Comparison of ENCODE assay signal across 19 cellular contexts in the genomic region with DNA sequence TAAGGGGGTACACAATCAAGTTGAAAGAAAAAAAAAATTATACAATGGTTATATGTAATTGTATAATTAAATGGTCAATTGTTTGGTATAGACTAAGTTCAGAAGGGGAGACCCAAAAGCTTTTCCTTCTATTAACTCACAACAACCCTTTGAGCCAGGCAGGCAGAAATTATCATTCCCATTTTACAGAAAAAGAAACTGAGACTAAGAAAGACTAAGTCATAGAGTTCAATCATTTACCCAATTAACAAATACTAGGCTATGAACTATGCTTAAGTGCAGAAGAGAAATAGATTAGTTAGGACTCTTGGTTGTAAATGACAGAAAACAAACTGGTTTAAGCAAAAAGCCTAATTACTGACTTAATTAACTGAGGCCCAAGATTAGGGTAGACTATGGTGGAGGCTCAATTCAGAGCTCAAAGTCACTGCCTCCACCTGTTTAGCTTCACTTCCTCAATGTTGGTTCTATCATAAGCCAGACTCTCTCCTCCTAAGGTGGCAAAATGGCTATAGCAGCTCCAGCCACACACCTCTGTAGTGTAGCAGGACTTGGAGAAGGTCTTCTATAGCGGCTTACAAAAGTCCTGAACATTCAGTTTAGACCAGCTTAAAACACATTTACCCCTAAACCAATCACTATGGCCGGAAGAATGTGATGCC. TPM values are rescaled to one million over a fixed set of nuclear protein-coding genes. Genes with fewer than 3 reads are reported as not detected.
DNase-seq lines count a peak whose midpoint lies in the region; ATAC-seq, FAIRE-seq and TF ChIP-seq lines count a peak whose summit lies in the region.
"Had no signal": no experiment of that assay in that cellular context is flagged by ENCODE, and none has a peak within 500 bp of the region (broad histone marks: within the 10 kb centered on the region; RNA-seq: fewer than 3 reads in every experiment).

No MANE protein-coding gene starts in this region.

- H3K27ac Mint-ChIP-seq in stimulated activated naive B cell treated with anti-CD40 and anti-IgM and Interleukin-4, amounts not matched to agents 10 μg/mL and 1 μg/mL and 100 μg/mL, for 72 hours: no peak overlapping the region
- H3K27ac Mint-ChIP-seq: CD4-positive, CD25-positive, alpha-beta regulatory T cell; CD8-positive, alpha-beta memory T cell had no signal

- H3K9me3 Mint-ChIP-seq in stimulated activated naive B cell treated with anti-CD40 and anti-IgM and Interleukin-4, amounts not matched to agents 10 μg/mL and 1 μg/mL and 100 μg/mL, for 72 hours: no peaks in the 10 kb centered on the region
- H3K9me3 Mint-ChIP-seq: CD4-positive, CD25-positive, alpha-beta regulatory T cell; CD8-positive, alpha-beta memory T cell had no signal

- peak; percentile 29 to 38 for ATAC-seq in stimulated activated naive B cell treated with anti-CD40 and anti-IgM and Interleukin-4, amounts not matched to agents 10 μg/mL and 1 μg/mL and 100 μg/mL, for 72 hours (replicated peaks)

- DNase-seq in GM12891 (ENCODE audit: insufficient read length, low spot score) (no peak), GM12892 (ENCODE audit: insufficient read length) (no peak), WERI-Rb-1 (no peak), superior temporal gyrus (ENCODE audit: extremely low spot score) (no peak), NCI-H1092 treated with DMSO at 0.1 percent for 48 hours (lab: John Stamatoyannopoulos, UW) (no peak)
- DNase-seq in stimulated activated naive B cell treated with anti-CD40 and anti-IgM and Interleukin-4, amounts not matched to agents 10 μg/mL and 1 μg/mL and 100 μg/mL, for 72 hours: no peak
- DNase-seq: ACHN; BE2C; C1 segment of cervical spinal cord; CD4-positive, CD25-positive, alpha-beta regulatory T cell; CD8-positive, alpha-beta memory T cell; COR-L47; DMS 273 treated with DMSO at 0.1 percent for 48 hours; DMS53; DND-41; EL; GM23248 had no signal

- H3K27me3 ChIP-seq in WERI-Rb-1 (ENCODE audit: insufficient read depth, low read depth, severe bottlenecking): no peaks in the 10 kb centered on the region
- H3K27me3 ChIP-seq: BE2C had no signal

- H3K27ac ChIP-seq in WERI-Rb-1: peak overlapping the region; percentile 19; the same call in 1 of the 2 replicates
- H3K27ac ChIP-seq: GM23248 had no signal

- TF ChIP-seq CTCF in WERI-Rb-1 (IDR thresholded peaks at IDR 0.05; ENCODE audit: low read depth, low read length): no peak

- peaks cover 0 to 11% of the 10 kb centered on the region in 2 donors for H3K4me1 Mint-ChIP-seq in stimulated activated naive B cell treated with anti-CD40 and anti-IgM and Interleukin-4, amounts not matched to agents 10 μg/mL and 1 μg/mL and 100 μg/mL, for 72 hours

- TF ChIP-seq POLR2A in GM12891 (IDR thresholded peaks at IDR 0.05; ENCODE audit: low read depth, low read length) (no peak), GM12892 (IDR thresholded peaks at IDR 0.05; ENCODE audit: low read depth, low read length) (no peak)

- H3K4me3 Mint-ChIP-seq in stimulated activated naive B cell treated with anti-CD40 and anti-IgM and Interleukin-4, amounts not matched to agents 10 μg/mL and 1 μg/mL and 100 μg/mL, for 72 hours: no peak overlapping the region
- H3K4me3 Mint-ChIP-seq: CD4-positive, CD25-positive, alpha-beta regulatory T cell; CD8-positive, alpha-beta memory T cell had no signal

- H3K27me3 Mint-ChIP-seq in stimulated activated naive B cell treated with anti-CD40 and anti-IgM and Interleukin-4, amounts not matched to agents 10 μg/mL and 1 μg/mL and 100 μg/mL, for 72 hours: no peaks in the 10 kb centered on the region
- H3K27me3 Mint-ChIP-seq: CD4-positive, CD25-positive, alpha-beta regulatory T cell; CD8-positive, alpha-beta memory T cell had no signal

- H3K4me3 ChIP-seq in WERI-Rb-1 (ENCODE audit: low read depth, low read length): no peak overlapping the region
- H3K4me3 ChIP-seq: GM23248, HAP-1 had no signal

- no peaks in the 10 kb centered on the region for H3K9me3 ChIP-seq in WERI-Rb-1 (ENCODE audit: severe bottlenecking)
- H3K9me3 ChIP-seq: BE2C, HAP-1 had no signal

- peak; percentile 54 for FAIRE-seq in GM12891 (lab: Jason Lieb, UNC)
- peak; percentile 9 for FAIRE-seq in GM12892 (lab: Jason Lieb, UNC)
- FAIRE-seq: A204.1 had no signal

- H3K36me3 Mint-ChIP-seq in stimulated activated naive B cell treated with anti-CD40 and anti-IgM and Interleukin-4, amounts not matched to agents 10 μg/mL and 1 μg/mL and 100 μg/mL, for 72 hours: peaks cover 4 to 6% of the 10 kb centered on the region in 2 donors

- H3K36me3 ChIP-seq in WERI-Rb-1: peaks cover 9% of the 10 kb centered on the region
- H3K36me3 ChIP-seq: BE2C, HAP-1 had no signal

TF ChIP-seq in GM12891, 5 proteins besides CTCF, POLR2A, EP300 and RAD21:
- no peak for TF ChIP-seq POU2F2 (IDR thresholded peaks at IDR 0.05; ENCODE audit: low read depth, low read length)
- TF ChIP-seq SPI1 (IDR thresholded peaks at IDR 0.05; ENCODE audit: low read depth, low read length): peak; percentile 83

RNA-seq across cellular contexts. Expression of gene FAM168A, which starts 34.2 kb away (rescaled TPM):
- 12.9 TPM for polyA plus RNA-seq in GM12891 (2012; ENCODE audit: low read depth, missing spikeins)
- polyA plus RNA-seq in GM12892 (2012; ENCODE audit: missing spikeins): 13.5 TPM
